Comparison of ENCODE assay signal across 14 cellular contexts in the genomic region with DNA sequence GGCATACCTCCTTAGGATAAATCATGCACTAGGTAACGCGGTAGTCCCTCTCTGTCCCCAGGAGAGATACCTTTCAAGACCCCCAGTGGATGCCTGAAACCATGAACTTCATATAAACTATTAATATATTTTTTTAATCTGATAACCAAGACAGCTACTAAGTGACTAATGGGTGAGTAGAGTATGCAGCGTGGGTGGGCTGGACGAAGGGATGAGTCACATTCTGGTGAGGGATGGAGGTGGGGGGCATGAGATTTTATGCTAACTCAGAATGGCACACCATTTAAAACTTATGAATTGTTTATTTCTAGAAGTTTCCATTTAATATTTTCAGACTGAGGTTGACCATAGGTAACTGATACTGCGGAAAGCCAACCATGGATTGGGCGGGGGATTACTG. TPM values are rescaled to one million over a fixed set of nuclear protein-coding genes. Genes with fewer than 3 reads are reported as not detected.
DNase-seq lines count a peak whose midpoint lies in the region; ATAC-seq and TF ChIP-seq lines count a peak whose summit lies in the region.
"Had no signal": no experiment of that assay in that cellular context is flagged by ENCODE, and none has a peak within 500 bp of the region (broad histone marks: within the 10 kb centered on the region; RNA-seq: fewer than 3 reads in every experiment).

No MANE protein-coding gene starts in this region.

- intact Hi-C loops in activated naive CD4-positive, alpha-beta T cell treated with anti-CD3 and anti-CD28 coated beads for 36 hours (cut with micrococcal nuclease), result no loop called here
- intact Hi-C loops in cardiac septum (cut with DNase I), result no loop called here

- peaks cover 12% of the 10 kb centered on the region for H3K36me3 Mint-ChIP-seq in activated naive CD4-positive, alpha-beta T cell treated with anti-CD3 and anti-CD28 coated beads for 36 hours (ENCODE audit: low read depth)

- H3K27me3 ChIP-seq in BE2C (no peaks in the 10 kb centered on the region), brain microvascular endothelial cell (replicated peaks) (no peaks in the 10 kb centered on the region)
- H3K27me3 ChIP-seq: gastrocnemius medialis had no signal

- CTCF ChIA-PET in activated naive CD4-positive, alpha-beta T cell treated with anti-CD3 and anti-CD28 coated beads for 36 hours (lab: Charles Lee), result interaction anchor here (0.9 kb wide), 1 partner anchor 34 kb away, joined by 4 read pairs; no protein-coding TSS in a partner anchor

- H3K4me3 ChIP-seq in BE2C (ENCODE audit: low read depth, low read length) (no peak overlapping the region), HFF-Myc (replicated peaks; ENCODE audit: low read depth, low read length) (no peak overlapping the region), brain microvascular endothelial cell (ENCODE audit: low read depth, low read length) (no peak overlapping the region)
- H3K4me3 ChIP-seq: gastrocnemius medialis had no signal

- TF ChIP-seq CTCF in BE2C (IDR thresholded peaks at IDR 0.05; ENCODE audit: low read depth, low read length), result no peak
- no peak for TF ChIP-seq CTCF in HFF-Myc (IDR thresholded peaks at IDR 0.05; ENCODE audit: low read depth, low read length, missing control alignments)
- TF ChIP-seq CTCF in brain microvascular endothelial cell (IDR thresholded peaks at IDR 0.05; ENCODE audit: low read depth, low read length, missing control alignments), result no peak

- DNase-seq in BE2C (peak; percentile 31), HFF-Myc (ENCODE audit: extremely low read depth, low read depth) (peak; percentile 25), brain microvascular endothelial cell (peak; percentile 91), non-pigmented ciliary epithelial cell (ENCODE audit: low read depth) (peak; percentile 73), cerebellum (ENCODE audit: low spot score) (no peak), cardiac septum (ENCODE audit: low spot score) (no peak)
- DNase-seq in activated naive CD4-positive, alpha-beta T cell treated with anti-CD3 and anti-CD28 coated beads for 36 hours, result no peak
- DNase-seq: Caco-2, gastrocnemius medialis, kidney, MV-4-11, NCI-H510A treated with DMSO at 0.1 percent for 48 hours, SHP77 treated with DMSO at 0.1 percent for 48 hours had no signal

- no peak for ATAC-seq in HG03175 (IDR thresholded peaks at IDR 0.05; ENCODE audit: unreplicated experiment)
- ATAC-seq: gastrocnemius medialis had no signal

- H3K4me3 Mint-ChIP-seq in activated naive CD4-positive, alpha-beta T cell treated with anti-CD3 and anti-CD28 coated beads for 36 hours, result no peak overlapping the region

- H3K36me3 ChIP-seq in BE2C (no peaks in the 10 kb centered on the region), brain microvascular endothelial cell (replicated peaks) (no peaks in the 10 kb centered on the region)
- H3K36me3 ChIP-seq: gastrocnemius medialis had no signal

- H3K4me1 ChIP-seq in BE2C, result no peaks in the 10 kb centered on the region; the same call in 1 of the 2 replicates

- no peak overlapping the region for H3K27ac Mint-ChIP-seq in activated naive CD4-positive, alpha-beta T cell treated with anti-CD3 and anti-CD28 coated beads for 36 hours

- peak overlapping the region; percentile 39 for H3K27ac ChIP-seq in brain microvascular endothelial cell
- H3K27ac ChIP-seq: gastrocnemius medialis had no signal

- H3K9me3 ChIP-seq in BE2C, result no peaks in the 10 kb centered on the region
- H3K9me3 ChIP-seq: Caco-2, gastrocnemius medialis had no signal

- peaks cover 38% of the 10 kb centered on the region for H3K4me1 Mint-ChIP-seq in activated naive CD4-positive, alpha-beta T cell treated with anti-CD3 and anti-CD28 coated beads for 36 hours (ENCODE audit: low read depth)

- H3K27me3 Mint-ChIP-seq in activated naive CD4-positive, alpha-beta T cell treated with anti-CD3 and anti-CD28 coated beads for 36 hours (ENCODE audit: low read depth), result no peaks in the 10 kb centered on the region

- H3K9me3 Mint-ChIP-seq in activated naive CD4-positive, alpha-beta T cell treated with anti-CD3 and anti-CD28 coated beads for 36 hours, result peaks cover 2% of the 10 kb centered on the region

- in situ Hi-C loops in brain microvascular endothelial cell (cut with HindIII; ENCODE audit: low pct_ligation_motif_present, low sequenced_read_pairs), result no loop called here

RNA-seq across cellular contexts. Expression of a gene that starts 46.2 kb away (rescaled TPM):
- 11.3 TPM for polyA plus RNA-seq in BE2C (2012; ENCODE audit: insufficient read depth, insufficient read length, low read depth)
- total RNA-seq in activated naive CD4-positive, alpha-beta T cell treated with anti-CD3 and anti-CD28 coated beads for 36 hours, result 10 to 100 TPM; 15.4 to 15.9 TPM
- total RNA-seq in cerebellum (38.8 TPM), cardiac septum (12.4 TPM)

Comparison
In these comparisons a context has a peak if more than half of its experiments do, and no peak if none do; other contexts are left out.
1. DNase-seq: peak in BE2C (single experiment), HFF-Myc (single experiment), brain microvascular endothelial cell (single experiment) and non-pigmented ciliary epithelial cell (single experiment); none in activated naive CD4-positive, alpha-beta T cell treated with anti-CD3 and anti-CD28 coated beads for 36 hours (single experiment), cerebellum (single experiment) and cardiac septum (single experiment).